In the genomic region with DNA sequence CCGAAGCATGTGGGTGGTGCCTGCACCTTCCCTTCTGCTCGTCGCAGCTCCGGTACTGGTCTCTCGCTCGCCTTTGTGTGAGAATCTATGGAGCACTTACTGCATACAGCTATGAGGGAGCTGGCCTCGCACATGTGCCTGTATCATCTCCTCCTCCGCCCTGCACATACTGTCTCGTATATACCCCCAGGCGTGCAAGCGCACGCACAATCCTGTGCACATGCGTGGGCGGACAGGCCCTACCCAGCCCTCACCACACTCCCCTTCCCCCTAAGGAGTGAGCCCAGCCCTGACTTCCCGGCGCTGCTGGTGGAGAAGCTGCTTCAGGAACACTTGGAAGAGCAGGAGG, we compare ENCODE assay signal across 8 cellular contexts. TPM values are rescaled to one million over a fixed set of nuclear protein-coding genes. Genes with fewer than 3 reads are reported as not detected.
A peak's percentile ranks its signal among the peaks of the same experiment; 100 is the strongest.
DNase-seq lines count a peak whose midpoint lies in the region; ATAC-seq, FAIRE-seq and TF ChIP-seq lines count a peak whose summit lies in the region.

No MANE protein-coding gene starts in this region.

- peak overlapping the region; percentile 51 for H3K9ac ChIP-seq in astrocyte (ENCODE audit: low read length)
- peak overlapping the region; percentile 54 for H3K9ac ChIP-seq in mesendoderm (ENCODE audit: low read length)

- H3K27me3 Mint-ChIP-seq in MCF 10A (ENCODE audit: insufficient read depth, unreplicated experiment) = no peaks in the 10 kb centered on the region
- no peaks in the 10 kb centered on the region for H3K27me3 Mint-ChIP-seq in astrocyte (ENCODE audit: low read depth, unreplicated experiment)

- H3K36me3 ChIP-seq in breast epithelium (no peaks in the 10 kb centered on the region), astrocyte (ENCODE audit: insufficient read depth, low read length) (peaks cover 17% of the 10 kb centered on the region), mesendoderm (ENCODE audit: control insufficient read depth, insufficient read depth, low read length) (peaks cover 1% of the 10 kb centered on the region), upper lobe of left lung (peaks cover 10 to 30% (median 28%) of the 10 kb centered on the region in 4 donors)

- no peak overlapping the region for H4K8ac ChIP-seq in mesendoderm (ENCODE audit: low read depth, low read length)

- H3K79me1 ChIP-seq in mesendoderm (ENCODE audit: low read length) = no peaks in the 10 kb centered on the region

- H3K4me3 ChIP-seq in breast epithelium (peak overlapping the region; percentile 40 to 66 (median 52)), astrocyte (ENCODE audit: insufficient read depth, low read depth, low read length) (no peak overlapping the region), mesendoderm (ENCODE audit: low read length) (no peak overlapping the region), upper lobe of left lung (peak overlapping the region in 3 of 4 donors; percentile 39 to 55 (median 47)), lower leg skin (ENCODE audit: low read depth, poor library complexity, severe bottlenecking) (no peak overlapping the region)

- H2BK15ac ChIP-seq in mesendoderm (replicated peaks; ENCODE audit: low read depth) = no peak overlapping the region

- H3K27me3 ChIP-seq in breast epithelium = no peaks in the 10 kb centered on the region
- no peaks in the 10 kb centered on the region for H3K27me3 ChIP-seq in astrocyte (ENCODE audit: insufficient read depth, low read length)
- H3K27me3 ChIP-seq in mesendoderm (ENCODE audit: insufficient read depth, low read length, poor library complexity) = no peaks in the 10 kb centered on the region
- H3K27me3 ChIP-seq in upper lobe of left lung = no peaks in the 10 kb centered on the region

- TF ChIP-seq POLR2A in breast epithelium (IDR thresholded peaks at IDR 0.05) = no peak
- no peak for TF ChIP-seq POLR2A in upper lobe of left lung (IDR thresholded peaks at IDR 0.05)
- no peak for TF ChIP-seq POLR2A in lower leg skin (IDR thresholded peaks at IDR 0.05)

- peaks cover 3 to 12% of the 10 kb centered on the region in 2 donors for H3K4me1 ChIP-seq in breast epithelium
- H3K4me1 ChIP-seq in astrocyte (ENCODE audit: insufficient read depth, low read length) = peaks cover 14% of the 10 kb centered on the region
- H3K4me1 ChIP-seq in mesendoderm (ENCODE audit: control insufficient read depth, low read depth, low read length) = no peaks in the 10 kb centered on the region
- H3K4me1 ChIP-seq in upper lobe of left lung = peaks cover 21 to 33% (median 27%) of the 10 kb centered on the region in 4 donors

- H3K56ac ChIP-seq in mesendoderm (ENCODE audit: low read length) = peak overlapping the region; percentile 69

- H2BK120ac ChIP-seq in mesendoderm (ENCODE audit: low read depth, low read length) = no peak overlapping the region

- no peak overlapping the region for H2BK5ac ChIP-seq in mesendoderm (ENCODE audit: low read length)

- H3K9me3 Mint-ChIP-seq in MCF 10A (ENCODE audit: unreplicated experiment) (no peaks in the 10 kb centered on the region), astrocyte (ENCODE audit: unreplicated experiment) (peaks cover 1% of the 10 kb centered on the region)

- H3K4me1 Mint-ChIP-seq in MCF 10A (ENCODE audit: insufficient read depth, unreplicated experiment) (peaks cover 12% of the 10 kb centered on the region), astrocyte (ENCODE audit: low read depth, unreplicated experiment) (peaks cover 4% of the 10 kb centered on the region)

- no peak overlapping the region for H3K4ac ChIP-seq in mesendoderm (ENCODE audit: low read depth, low read length)

- H3K27ac ChIP-seq in breast epithelium = peak overlapping the region in 1 of 2 donors; percentile 85
- H3K27ac ChIP-seq in astrocyte (ENCODE audit: low read depth, low read length) = no peak overlapping the region
- no peak overlapping the region for H3K27ac ChIP-seq in mesendoderm (ENCODE audit: low read depth, low read length)
- H3K27ac ChIP-seq in upper lobe of left lung = peak overlapping the region in 1 of 4 donors; percentile 85

- TF ChIP-seq CTCF in breast epithelium (IDR thresholded peaks at IDR 0.05) (no peak), MCF 10A (IDR thresholded peaks at IDR 0.05; ENCODE audit: unreplicated experiment) (no peak), astrocyte (IDR thresholded peaks at IDR 0.05; ENCODE audit: insufficient read depth, low read depth, low read length) (no peak), upper lobe of left lung (IDR thresholded peaks at IDR 0.05) (no peak), lower leg skin (IDR thresholded peaks at IDR 0.05) (no peak)

- no peak for TF ChIP-seq EP300 in upper lobe of left lung (IDR thresholded peaks at IDR 0.05)

- no TSS peak for BruUV-seq in MCF 10A (replicated peaks; lab: Mats Ljungman, UMichigan)

- no peak for DNase-seq in breast epithelium (ENCODE audit: low spot score in 2 of 2)
- DNase-seq in MCF 10A (ENCODE audit: unreplicated experiment) = no peak
- no peak for DNase-seq in astrocyte (ENCODE audit: low read depth)
- no peak for DNase-seq in mesendoderm
- DNase-seq in upper lobe of left lung = peak in 1 of 2 donors; percentile 49
- no peak for DNase-seq in lower leg skin (ENCODE audit: low spot score in 2 of 2)
- no peak for DNase-seq in activated gamma-delta T cell (lab: John Stamatoyannopoulos, UW)
- DNase-seq in NCI-H1417 treated with DMSO at 0.1 percent for 48 hours (lab: John Stamatoyannopoulos, UW) = no peak

- POLR2A ChIA-PET in MCF 10A (lab: Yijun Ruan, JAX) = no interaction called here

- H3K79me2 ChIP-seq in astrocyte (ENCODE audit: insufficient read depth, low read length) (peaks cover 3% of the 10 kb centered on the region), mesendoderm (ENCODE audit: control insufficient read depth, insufficient read depth, low read length) (no peaks in the 10 kb centered on the region)

- no peak overlapping the region for H4K5ac ChIP-seq in mesendoderm (ENCODE audit: low read length)

- H3K4me2 ChIP-seq in astrocyte (ENCODE audit: low read length) (peak overlapping the region; percentile 73), mesendoderm (ENCODE audit: low read length) (no peak overlapping the region)

- no peaks in the 10 kb centered on the region for H3K9me3 ChIP-seq in breast epithelium
- H3K9me3 ChIP-seq in astrocyte (ENCODE audit: insufficient read depth, low read depth, low read length) = no peaks in the 10 kb centered on the region
- no peaks in the 10 kb centered on the region for H3K9me3 ChIP-seq in upper lobe of left lung

- intact Hi-C loops in breast epithelium (cut with DNase I; ENCODE audit: low total_unique reads) = loop anchor here (10.0 kb wide), 1 partner anchor 47 kb away; no protein-coding TSS in a partner anchor
- intact Hi-C loops in MCF 10A (cut with micrococcal nuclease) = no loop called here
- intact Hi-C loops in lower leg skin (cut with DNase I; ENCODE audit: low total_unique reads) = loop anchor here (10.0 kb wide), 1 partner anchor 47 kb away; no protein-coding TSS in a partner anchor

- H3K4me3 Mint-ChIP-seq in MCF 10A (ENCODE audit: unreplicated experiment) (no peak overlapping the region), astrocyte (ENCODE audit: unreplicated experiment) (no peak overlapping the region)

- WGBS in mesendoderm (ENCODE audit: extremely low coverage, insufficient coverage, low lambda C conversion rate) = no CpG with 5 or more reads among the region's 16 CpGs
- 78 to 81% methylated on average over 16 of the region's 16 CpGs for WGBS in upper lobe of left lung, 2 donors
- WGBS in lower leg skin, 2 donors = 34 to 38% methylated on average over 15 to 16 of the region's 16 CpGs

- no peak for ATAC-seq in upper lobe of left lung (ENCODE audit: low FRiP score in 2 of 2)

- peaks cover 15% of the 10 kb centered on the region for H4K20me1 ChIP-seq in astrocyte (ENCODE audit: insufficient read depth, low read length)

- H3K27ac Mint-ChIP-seq in MCF 10A (ENCODE audit: low read depth, unreplicated experiment) (no peak overlapping the region), astrocyte (ENCODE audit: unreplicated experiment) (no peak overlapping the region)

- CTCF ChIA-PET in MCF 10A (lab: Yijun Ruan, JAX) = interaction anchor here (0.6 to 2.4 kb wide), 20 partner anchors 9 to 307 kb away, joined by 3 to 13 read pairs (median 4); no protein-coding TSS in a partner anchor

- H3K18ac ChIP-seq in mesendoderm (ENCODE audit: low read length) = no peak overlapping the region

- H3K36me3 Mint-ChIP-seq in MCF 10A (ENCODE audit: insufficient read depth, unreplicated experiment) (peaks cover 59% of the 10 kb centered on the region), astrocyte (ENCODE audit: low read depth, unreplicated experiment) (peaks cover 4% of the 10 kb centered on the region)

- no peak for FAIRE-seq in astrocyte (lab: Jason Lieb, UNC)

- no peak overlapping the region for H2AK5ac ChIP-seq in mesendoderm (ENCODE audit: low read length)

- peak overlapping the region; percentile 32 for H2AFZ ChIP-seq in astrocyte (ENCODE audit: low read depth, low read length)

- H3K23ac ChIP-seq in mesendoderm (ENCODE audit: low read length) = no peak overlapping the region

RNA-seq across cellular contexts. Expression of a gene that starts 8.7 kb away (rescaled TPM):
- total RNA-seq in breast epithelium = 10 to 100 TPM in 1 of 3 donors, 1 to 10 TPM in 2; 8.6 to 12.1 (median 8.8) TPM
- total RNA-seq in MCF 10A (2022) = 31.0 and 33.8 TPM in 2 replicates
- total RNA-seq in astrocyte = 58.4 and 60.6 TPM in 2 replicates
- 40.5 TPM for polyA plus RNA-seq in mesendoderm (2013, experiment 1 of 2)
- 40.5 TPM for polyA plus RNA-seq in mesendoderm (2013, experiment 2 of 2)
- 10 to 100 TPM; 11.0 to 65.1 (median 30.3) TPM for total RNA-seq in upper lobe of left lung
- total RNA-seq in lower leg skin = 10 to 100 TPM in 3 of 4 donors, 1 to 10 TPM in 1; 8.3 to 39.4 (median 32.2) TPM

RNA-seq across cellular contexts. Expression of a gene that starts 11.9 kb away (rescaled TPM):
- total RNA-seq in breast epithelium = 100 to 1,000 TPM in 1 of 3 donors, 10 to 100 TPM in 2; 50.1 to 103 (median 91.6) TPM
- 4.7 and 9.1 TPM in 2 replicates for total RNA-seq in MCF 10A (2022)
- 0.89 and 2.3 TPM in 2 replicates for total RNA-seq in astrocyte
- 15.0 TPM for polyA plus RNA-seq in mesendoderm (2013, experiment 1 of 2)
- 15.3 TPM for polyA plus RNA-seq in mesendoderm (2013, experiment 2 of 2)
- 100 to 1,000 TPM; 228 to 764 (median 476) TPM for total RNA-seq in upper lobe of left lung
- total RNA-seq in lower leg skin = 100 to 1,000 TPM in 2 of 4 donors, 10 to 100 TPM in 2; 39.1 to 214 (median 98.3) TPM

RNA-seq across cellular contexts. Expression of a gene that starts 31.4 kb away (rescaled TPM):
- total RNA-seq in breast epithelium (10 to 100 TPM; 24.3 to 41.3 (median 37.1) TPM), MCF 10A (2022) (12.9 and 15.4 TPM in 2 replicates), astrocyte (17.7 and 21.8 TPM in 2 replicates), upper lobe of left lung (10 to 100 TPM; 10.7 to 18.8 (median 13.3) TPM), lower leg skin (10 to 100 TPM in 3 of 4 donors, 1 to 10 TPM in 1; 8.5 to 29.3 (median 20.2) TPM)
- 36.6 TPM for polyA plus RNA-seq in mesendoderm (2013, experiment 1 of 2)
- polyA plus RNA-seq in mesendoderm (2013, experiment 2 of 2) = 35.4 TPM

RNA-seq across cellular contexts. Expression of a gene that starts 42.2 kb away (rescaled TPM):
- total RNA-seq in breast epithelium (1 to 10 TPM in 2 of 3 donors, under 1 TPM in 1; 0.66 to 1.2 (median 1.1) TPM), MCF 10A (2022) (0.68 and 0.81 TPM in 2 replicates), astrocyte (6.6 and 7.5 TPM in 2 replicates), upper lobe of left lung (1 to 10 TPM in 5 of 6 donors, under 1 TPM in 1; 0.46 to 5.0 (median 3.4) TPM), lower leg skin (1 to 10 TPM in 3 of 4 donors, under 1 TPM in 1; 0.91 to 2.7 (median 2.1) TPM)
- 1.9 TPM for polyA plus RNA-seq in mesendoderm (2013, experiment 1 of 2)
- 1.9 TPM for polyA plus RNA-seq in mesendoderm (2013, experiment 2 of 2)

Comparison
In these comparisons a context has a peak if more than half of its experiments do, and no peak if none do; other contexts are left out.
1. H3K4me3 ChIP-seq: peak in breast epithelium (3 of 3) and upper lobe of left lung (3 of 4); none in astrocyte (single experiment), mesendoderm (single experiment) and lower leg skin (single experiment).